In the genomic region with DNA sequence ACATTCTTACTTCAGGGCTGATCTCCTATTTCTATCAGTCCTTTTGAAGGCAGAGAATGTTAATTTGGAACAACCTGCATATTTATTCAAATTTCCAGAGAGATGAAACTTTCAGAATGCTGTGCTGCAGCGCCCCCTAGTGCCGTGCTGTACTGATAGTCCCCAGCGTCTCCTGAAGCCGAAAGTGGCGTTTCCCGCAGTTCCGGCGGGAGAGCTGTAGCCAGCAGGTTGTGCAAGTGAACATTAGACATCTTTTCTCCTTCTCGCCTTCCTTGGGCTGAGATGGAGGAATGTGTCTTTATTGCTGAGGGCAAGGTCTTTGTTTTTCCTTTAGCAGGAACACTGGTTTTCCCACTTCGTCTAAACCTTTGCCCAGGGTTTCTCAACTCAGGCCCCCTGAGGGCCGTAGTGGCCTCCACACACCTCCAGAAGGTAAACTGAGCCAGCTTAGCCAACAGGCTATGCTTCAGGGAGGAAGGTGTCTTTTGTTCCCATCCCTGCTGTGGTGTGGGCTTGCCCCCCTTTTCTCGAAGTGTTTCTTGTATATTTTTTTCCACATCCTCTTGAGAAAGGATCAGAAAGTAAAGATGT, we compare ENCODE assay signal across 8 cellular contexts. TPM values are rescaled to one million over a fixed set of nuclear protein-coding genes. Genes with fewer than 3 reads are reported as not detected.
A peak's percentile ranks its signal among the peaks of the same experiment; 100 is the strongest.
DNase-seq lines count a peak whose midpoint lies in the region; ATAC-seq, FAIRE-seq and TF ChIP-seq lines count a peak whose summit lies in the region.

No MANE protein-coding gene starts in this region.

- FAIRE-seq in endothelial cell of umbilical vein (lab: Jason Lieb, UNC), result peak; percentile 76

- H3K9ac ChIP-seq in NT2/D1 (ENCODE audit: insufficient read length, low read depth) (peak overlapping the region; percentile 57), endothelial cell of umbilical vein (replicated peaks; ENCODE audit: extremely low read depth, insufficient read depth, low read length) (peak overlapping the region; percentile 24)

- no peak overlapping the region for H3K27ac ChIP-seq in endothelial cell of umbilical vein (ENCODE audit: insufficient read depth, low read depth, low read length)
- peak overlapping the region; percentile 19 for H3K27ac ChIP-seq in mesodermal cell (ENCODE audit: low read depth, low read length, severe bottlenecking)

- H3K4me2 ChIP-seq in endothelial cell of umbilical vein (ENCODE audit: insufficient read depth, low read length), result peak overlapping the region; percentile 67

- TF ChIP-seq POLR2A in endothelial cell of umbilical vein (IDR thresholded peaks at IDR 0.05; ENCODE audit: low read depth, low read length), result no peak

- 29 to 33% methylated on average over 7 to 10 of the region's 12 CpGs for WGBS in mesodermal cell (ENCODE audit: insufficient coverage in 2 of 2), 2 experiments

- H3K79me2 ChIP-seq in endothelial cell of umbilical vein (ENCODE audit: control insufficient read depth, insufficient read depth, low read length), result peaks cover 88% of the 10 kb centered on the region

- H3K9me3 ChIP-seq in NT2/D1 (ENCODE audit: insufficient read depth, low read length) (no peaks in the 10 kb centered on the region), endothelial cell of umbilical vein (replicated peaks; ENCODE audit: control insufficient read depth, insufficient read depth, low read length) (no peaks in the 10 kb centered on the region), mesodermal cell (ENCODE audit: control insufficient read depth, low read length) (no peaks in the 10 kb centered on the region)

- H2AFZ ChIP-seq in endothelial cell of umbilical vein (ENCODE audit: low read depth, low read length), result no peak overlapping the region

- intact Hi-C loops in endothelial cell of umbilical vein (cut with micrococcal nuclease), result loop anchor here (1.0 to 2.0 kb wide), 5 partner anchors 12 to 215 kb away; no protein-coding TSS in a partner anchor

- H3K9me1 ChIP-seq in endothelial cell of umbilical vein (replicated peaks; ENCODE audit: control insufficient read depth, extremely low read depth, insufficient read depth, low read length), result no peaks in the 10 kb centered on the region

- no peaks in the 10 kb centered on the region for H3K4me1 ChIP-seq in NT2/D1 (ENCODE audit: insufficient read depth, insufficient read length)
- H3K4me1 ChIP-seq in endothelial cell of umbilical vein (ENCODE audit: control insufficient read depth, extremely low read depth, insufficient read depth, low read length), result peaks cover 62% of the 10 kb centered on the region
- H3K4me1 ChIP-seq in mesodermal cell (ENCODE audit: control insufficient read depth, insufficient read depth, low read length, poor library complexity, severe bottlenecking), result peaks cover 41% of the 10 kb centered on the region

- H4K20me1 ChIP-seq in endothelial cell of umbilical vein (replicated peaks; ENCODE audit: control insufficient read depth, extremely low read depth, insufficient read depth, low read length), result peaks cover 4% of the 10 kb centered on the region

- CTCF ChIA-PET in endothelial cell of umbilical vein (lab: Charles Lee), result interaction anchor here (0.6 to 9.3 kb wide), 43 partner anchors 8 to 449 kb away, joined by 3 to 148 read pairs (median 6); a partner anchor contains a TSS

- POLR2A ChIA-PET in endothelial cell of umbilical vein (lab: Charles Lee), result no interaction called here

- H3K36me3 ChIP-seq in NT2/D1 (ENCODE audit: insufficient read depth, insufficient read length, low read length), result peaks cover 8% of the 10 kb centered on the region
- no peaks in the 10 kb centered on the region for H3K36me3 ChIP-seq in endothelial cell of umbilical vein (ENCODE audit: control insufficient read depth in 2 of 2, extremely low read depth in 1 of 2, insufficient read depth in 2 of 2, low read length in 2 of 2)
- H3K36me3 ChIP-seq in mesodermal cell (ENCODE audit: control insufficient read depth, insufficient read depth, low read length), result peaks cover 3% of the 10 kb centered on the region

- ATAC-seq in HG03442 (IDR thresholded peaks at IDR 0.05; ENCODE audit: unreplicated experiment) (peak; percentile 10), GM21825 (IDR thresholded peaks at IDR 0.05; ENCODE audit: unreplicated experiment) (no peak)

- no peaks in the 10 kb centered on the region for H3K27me3 ChIP-seq in NT2/D1 (ENCODE audit: insufficient read depth, insufficient read length)
- H3K27me3 ChIP-seq in endothelial cell of umbilical vein (ENCODE audit: control insufficient read depth in 2 of 2, insufficient read depth in 2 of 2, low read length in 2 of 2), result no peaks in the 10 kb centered on the region

- TF ChIP-seq CTCF in endothelial cell of umbilical vein (IDR thresholded peaks at IDR 0.05; ENCODE audit: extremely low read depth in 1 of 2, insufficient read depth in 1 of 2, low read depth in 1 of 2, low read length in 2 of 2), result peak; percentile 88 to 95

- BruUV-seq in endothelial cell of umbilical vein (replicated peaks; lab: Mats Ljungman, UMichigan), result no TSS peak

- H3K4me3 ChIP-seq in NT2/D1 (ENCODE audit: insufficient read length, low read depth) (no peak overlapping the region), endothelial cell of umbilical vein (replicated peaks in 1 of 3; ENCODE audit: insufficient read depth in 1 of 3, low read depth in 1 of 3, low read length in 3 of 3) (no peak overlapping the region), mesodermal cell (ENCODE audit: extremely low read depth, insufficient read depth, low read length, poor library complexity, severe bottlenecking) (no peak overlapping the region)

- dilution Hi-C loops in endothelial cell of umbilical vein (cut with MboI; ENCODE audit: extremely low pct_ligation_motif_present, low sequenced_read_pairs), result no loop called here

- DNase-seq in GF-D8 (lab: John Stamatoyannopoulos, UW) (peak; percentile 45), NT2/D1 (ENCODE audit: low read depth, low spot score) (peak; percentile 66), endothelial cell of umbilical vein (ENCODE audit: low read depth, low spot score) (peak; percentile 82)
- peak; percentile 47 for DNase-seq in activated CD8-positive, alpha-beta memory T cell treated with anti-CD3 and anti-CD28 coated beads, Interleukin-2, amount 50 U/mL, for 24 hours (ENCODE audit: extremely low read depth)
- peak; percentile 81 for DNase-seq in stimulated activated CD8-positive, alpha-beta memory T cell treated with anti-CD3 and anti-CD28 coated beads, Interleukin-15, amount 100 ng/mL, for 1 hour (ENCODE audit: low read depth)

TF ChIP-seq in endothelial cell of umbilical vein, 7 proteins besides CTCF, POLR2A, EP300 and RAD21:
- no peak for TF ChIP-seq GATA2 (IDR thresholded peaks at IDR 0.05; ENCODE audit: insufficient read depth, insufficient read length, low read depth, low read length)
- TF ChIP-seq, protein P1, sequence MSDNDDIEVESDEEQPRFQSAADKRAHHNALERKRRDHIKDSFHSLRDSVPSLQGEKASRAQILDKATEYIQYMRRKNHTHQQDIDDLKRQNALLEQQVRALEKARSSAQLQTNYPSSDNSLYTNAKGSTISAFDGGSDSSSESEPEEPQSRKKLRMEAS (IDR thresholded peaks at IDR 0.05; ENCODE audit: insufficient read depth, insufficient read length), result no peak
- TF ChIP-seq EZH2 (IDR thresholded peaks at IDR 0.05; ENCODE audit: borderline replicate concordance, low read depth, low read length, severe bottlenecking), result no peak
- no peak for TF ChIP-seq MYC (IDR thresholded peaks at IDR 0.05; ENCODE audit: low read depth, low read length)
- TF ChIP-seq FOS (IDR thresholded peaks at IDR 0.05; ENCODE audit: borderline replicate concordance, insufficient read depth, low read length), result no peak
- TF ChIP-seq JUN (IDR thresholded peaks at IDR 0.05; ENCODE audit: borderline replicate concordance, insufficient read depth, insufficient read length, low read depth), result no peak
- TF ChIP-seq POLR2AphosphoS5 (IDR thresholded peaks at IDR 0.05; ENCODE audit: insufficient read depth, low read depth, low read length), result no peak

RNA-seq across cellular contexts. Expression of a gene that starts 26.4 kb away (rescaled TPM):
- total RNA-seq in endothelial cell of umbilical vein, result 97.4 and 115 TPM in 2 replicates
- polyA plus RNA-seq in endothelial cell of umbilical vein, result 84.0 and 92.5 TPM in 2 replicates
- polyA plus RNA-seq in endothelial cell of umbilical vein (2011; cell fraction: cytosol; rRNA removed), result 59.6 and 70.6 TPM in 2 replicates
- 98.5 and 113 TPM in 2 replicates for polyA plus RNA-seq in endothelial cell of umbilical vein (2011; cell fraction: nucleus; rRNA removed)
- 73.0 and 104 TPM in 2 replicates for polyA plus RNA-seq in endothelial cell of umbilical vein (2012)
- 201 and 251 TPM in 2 replicates for polyA minus RNA-seq in endothelial cell of umbilical vein
- polyA minus RNA-seq in endothelial cell of umbilical vein (2011; cell fraction: cytosol; rRNA and poly(A)+ RNA removed), result 75.2 TPM
- 80.8 and 98.1 TPM in 2 replicates for polyA minus RNA-seq in endothelial cell of umbilical vein (2011; cell fraction: nucleus; rRNA and poly(A)+ RNA removed)
- 68.9 TPM for polyA plus RNA-seq in mesodermal cell (2013, experiment 1 of 2)
- 72.2 TPM for polyA plus RNA-seq in mesodermal cell (2013, experiment 2 of 2)
